Comparison of ENCODE assay signal across 21 cellular contexts in genomic region chr2:68736086-68736485, GRCh38. TPM values are rescaled to one million over a fixed set of nuclear protein-coding genes. Genes with fewer than 3 reads are reported as not detected.
A peak's percentile ranks its signal among the peaks of the same experiment; 100 is the strongest.
DNase-seq lines count a peak whose midpoint lies in the region; TF ChIP-seq lines count a peak whose summit lies in the region.
"Had no signal": no experiment of that assay in that cellular context is flagged by ENCODE, and none has a peak within 500 bp of the region (broad histone marks: within the 10 kb centered on the region; RNA-seq: fewer than 3 reads in every experiment).

No MANE protein-coding gene starts in this region.

- peaks cover 0 to 4% (median 3%) of the 10 kb centered on the region in 3 donors for H3K36me3 Mint-ChIP-seq in immature natural killer cell

- H3K9me3 ChIP-seq in thymus (ENCODE audit: control insufficient read depth) (no peaks in the 10 kb centered on the region), uterus (no peaks in the 10 kb centered on the region)
- H3K9me3 ChIP-seq: sigmoid colon had no signal

- H3K4me3 ChIP-seq in thymus (ENCODE audit: low read length), result peak overlapping the region; percentile 66
- no peak overlapping the region for H3K4me3 ChIP-seq in uterus

- DNase-seq in DMS79 treated with DMSO at 0.1 percent for 48 hours (lab: John Stamatoyannopoulos, UW) (peak; percentile 10), DMS79 (lab: John Stamatoyannopoulos, UW) (no peak), NCI-H2227 treated with DMSO at 0.1 percent for 48 hours (lab: John Stamatoyannopoulos, UW) (peak; percentile 69), immature natural killer cell (no peak), amygdala (lab: John Stamatoyannopoulos, UW) (no peak), uterus (no peak), AML-193 (lab: John Stamatoyannopoulos, UW) (no peak)
- DNase-seq: activated CD8-positive, alpha-beta memory T cell treated with anti-CD3 and anti-CD28 coated beads, Interleukin-2, amount 50 U/mL, for 48 hours; activated naive CD4-positive, alpha-beta T cell treated with Interleukin-2 at 50 U/mL for 16 hours; cortex of kidney; KG1; mammary epithelial cell; NCI-H1105 treated with DMSO at 0.1 percent for 48 hours; nucleus accumbens; SIG-M5; sigmoid colon; substantia nigra had no signal

- WGBS in thymus, result 7% methylated on average over 2 of the region's 2 CpGs

- TF ChIP-seq CTCF in uterus (IDR thresholded peaks at IDR 0.05), result no peak

- peak overlapping the region in 1 of 5 donors; percentile 16 for H3K4me3 Mint-ChIP-seq in immature natural killer cell
- H3K4me3 Mint-ChIP-seq: T-helper 2 cell treated with Interferon-gamma antibody and Interleukin-4, amounts not matched to agents 5 μg/mL and 100 μg/mL, for 36 hours had no signal

- H3K36me3 ChIP-seq in thymus (ENCODE audit: control insufficient read depth, insufficient read depth) (no peaks in the 10 kb centered on the region), uterus (no peaks in the 10 kb centered on the region)
- H3K36me3 ChIP-seq: sigmoid colon had no signal

- TF ChIP-seq POLR2A in uterus (IDR thresholded peaks at IDR 0.05), result no peak

- H3K27me3 Mint-ChIP-seq in immature natural killer cell (ENCODE audit: low read depth in 3 of 3), result peaks cover 0 to 4% (median 2%) of the 10 kb centered on the region in 3 donors

- H3K9me3 Mint-ChIP-seq in immature natural killer cell, result no peaks in the 10 kb centered on the region
- H3K9me3 Mint-ChIP-seq: T-helper 2 cell treated with Interferon-gamma antibody and Interleukin-4, amounts not matched to agents 5 μg/mL and 100 μg/mL, for 36 hours had no signal

- peaks cover 13 to 20% of the 10 kb centered on the region in 2 donors for H3K4me1 Mint-ChIP-seq in immature natural killer cell

- H3K27ac ChIP-seq in thymus (ENCODE audit: low read depth) (no peak overlapping the region), uterus (no peak overlapping the region)
- H3K27ac ChIP-seq: 22Rv1 had no signal

- H3K27me3 ChIP-seq in thymus (ENCODE audit: control insufficient read depth, insufficient read depth) (no peaks in the 10 kb centered on the region), uterus (no peaks in the 10 kb centered on the region)
- H3K27me3 ChIP-seq: sigmoid colon had no signal

- intact Hi-C loops in uterus (cut with DNase I; ENCODE audit: low total_unique reads), result no loop called here

- H3K27ac Mint-ChIP-seq in immature natural killer cell, result peak overlapping the region in 4 of 6 donors; percentile 15 to 42 (median 31)
- H3K27ac Mint-ChIP-seq: T-helper 2 cell treated with Interferon-gamma antibody and Interleukin-4, amounts not matched to agents 5 μg/mL and 100 μg/mL, for 36 hours had no signal

- H3K4me1 ChIP-seq in thymus (ENCODE audit: control insufficient read depth, insufficient read depth, low read length) (peaks cover 52% of the 10 kb centered on the region), uterus (no peaks in the 10 kb centered on the region)
- H3K4me1 ChIP-seq: sigmoid colon had no signal

RNA-seq across cellular contexts. Expression of gene ARHGAP25, which starts 1.5 kb away (rescaled TPM):
- polyA plus RNA-seq in immature natural killer cell, result 100 to 1,000 TPM; 107 to 282 (median 117) TPM
- 31.7 TPM for polyA plus RNA-seq in thymus
- 10 to 100 TPM in 1 of 4 donors, 1 to 10 TPM in 3; 3.1 to 11.4 (median 6.6) TPM for total RNA-seq in uterus
- total RNA-seq: epithelial cell of proximal tubule had no signal

Comparison
In these comparisons a context has a peak if more than half of its experiments do, and no peak if none do; other contexts are left out.
1. DNase-seq: peak in DMS79 treated with DMSO at 0.1 percent for 48 hours (single experiment) and NCI-H2227 treated with DMSO at 0.1 percent for 48 hours (single experiment); none in DMS79 (single experiment), immature natural killer cell (0 of 3), amygdala (0 of 56), uterus (0 of 2) and AML-193 (0 of 2).